Comparison of ENCODE assay signal across 28 cellular contexts in genomic region chr11:33944345-33944692, GRCh38.
"Had no signal": no experiment of that assay in that cellular context is flagged by ENCODE, and none has a peak within 500 bp of the region (broad histone marks: within the 10 kb centered on the region; RNA-seq: fewer than 3 reads in every experiment).

No MANE protein-coding gene starts in this region.

- H3K27ac Mint-ChIP-seq: dendritic cell treated with granulocyte-macrophage colony-stimulating factor and Interleukin-4, amounts not matched to agents 40 ng/mL and 50 ng/mL, for 4 days; effector memory CD8-positive, alpha-beta T cell; endodermal cell had no signal

- H3K27ac ChIP-seq: colonic mucosa, coronary artery, epithelial cell of prostate, esophagus muscularis mucosa, esophagus squamous epithelium, foreskin keratinocyte, gastrocnemius medialis, gastroesophageal sphincter had no signal

- H3K9me3 Mint-ChIP-seq: dendritic cell treated with granulocyte-macrophage colony-stimulating factor and Interleukin-4, amounts not matched to agents 40 ng/mL and 50 ng/mL, for 4 days; effector memory CD8-positive, alpha-beta T cell; endodermal cell had no signal

- H3K36me3 ChIP-seq: colonic mucosa, esophagus muscularis mucosa, esophagus squamous epithelium, gastrocnemius medialis, gastroesophageal sphincter, heart left ventricle, heart right ventricle had no signal

- FAIRE-seq: colon, endometrium, endothelial cell of umbilical vein, frontal cortex had no signal

- H3K9me3 ChIP-seq: colonic mucosa, esophagus muscularis mucosa, esophagus squamous epithelium, gastrocnemius medialis, gastroesophageal sphincter, heart left ventricle, heart right ventricle had no signal

- H3K4me1 ChIP-seq: colonic mucosa, foreskin keratinocyte had no signal

- H3K4me3 Mint-ChIP-seq: dendritic cell treated with granulocyte-macrophage colony-stimulating factor and Interleukin-4, amounts not matched to agents 40 ng/mL and 50 ng/mL, for 4 days; effector memory CD8-positive, alpha-beta T cell; endodermal cell had no signal

- DNase-seq: colonic mucosa; cortex of kidney; dermis blood vessel endothelial cell; dorsolateral prefrontal cortex; effector CD4-positive, alpha-beta T cell; effector CD8-positive, alpha-beta T cell; effector memory CD4-positive, alpha-beta T cell; effector memory CD8-positive, alpha-beta T cell; endodermal cell; esophagus squamous epithelium; foreskin fibroblast; foreskin keratinocyte; foreskin melanocyte; gastrocnemius medialis; glutamatergic neuron; head of caudate nucleus; heart left ventricle; heart right ventricle had no signal

- H3K27me3 Mint-ChIP-seq: dendritic cell treated with granulocyte-macrophage colony-stimulating factor and Interleukin-4, amounts not matched to agents 40 ng/mL and 50 ng/mL, for 4 days had no signal

- H3K27me3 ChIP-seq: colonic mucosa, dorsolateral prefrontal cortex, esophagus muscularis mucosa, esophagus squamous epithelium, foreskin keratinocyte, gastrocnemius medialis, gastroesophageal sphincter, heart left ventricle, heart right ventricle had no signal

- ATAC-seq: effector memory CD8-positive, alpha-beta T cell; esophagus mucosa; foreskin keratinocyte; gastrocnemius medialis; gastroesophageal sphincter; heart left ventricle; heart right ventricle had no signal

- H3K4me3 ChIP-seq: colonic mucosa, coronary artery, dorsolateral prefrontal cortex, esophagus muscularis mucosa, esophagus squamous epithelium, gastrocnemius medialis, gastroesophageal sphincter, heart left ventricle, heart right ventricle had no signal
